In the genomic region with DNA sequence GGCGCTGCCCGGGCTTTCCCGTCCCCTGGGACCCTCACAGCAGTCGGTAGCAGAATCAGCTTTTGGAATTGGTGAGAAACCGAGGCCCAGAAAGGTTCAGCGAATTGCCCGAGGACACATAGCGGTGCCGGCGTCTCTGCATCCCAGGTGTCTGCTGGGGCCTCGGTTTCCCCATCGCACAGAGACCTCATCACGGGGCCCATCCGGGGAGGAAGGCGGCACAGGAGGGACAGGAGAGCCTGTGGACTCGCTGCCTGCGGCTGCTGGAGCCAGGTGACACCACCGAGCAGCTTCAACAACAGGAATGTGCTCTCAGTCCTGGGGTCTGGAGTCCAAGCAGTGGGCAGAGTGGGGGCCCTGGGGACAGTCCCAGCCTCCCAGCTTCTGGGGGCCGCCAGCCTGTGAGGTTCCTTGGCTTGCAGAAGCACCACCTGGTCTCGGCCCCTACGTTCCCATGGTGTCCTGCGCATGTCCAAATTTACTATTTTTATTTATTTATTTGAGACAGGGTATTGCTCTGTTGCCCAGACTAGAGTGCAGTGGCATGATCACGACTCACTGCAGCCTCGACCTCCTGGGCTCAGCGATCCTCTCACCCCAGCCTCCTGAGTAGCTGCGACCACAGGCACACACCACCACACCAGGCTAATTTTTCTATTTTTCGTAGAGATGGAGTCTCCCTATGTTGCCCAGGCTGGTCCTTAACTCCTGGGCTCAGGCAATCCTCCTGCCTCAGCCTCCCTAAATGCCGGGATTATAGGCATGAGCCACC, we compare ENCODE assay signal across 8 cellular contexts. TPM values are rescaled to one million over a fixed set of nuclear protein-coding genes. Genes with fewer than 3 reads are reported as not detected.
DNase-seq lines count a peak whose midpoint lies in the region; ATAC-seq, FAIRE-seq and TF ChIP-seq lines count a peak whose summit lies in the region.

No MANE protein-coding gene starts in this region.

- FAIRE-seq in H54 (lab: Jason Lieb, UNC) = no peak

- peak overlapping the region; percentile 60 for H2BK5ac ChIP-seq in neuronal stem cell (ENCODE audit: low read length)

- peaks cover 12% of the 10 kb centered on the region for H3K79me1 ChIP-seq in neuronal stem cell (ENCODE audit: low read depth, low read length)

- ATAC-seq in GM19455 (IDR thresholded peaks at IDR 0.05; ENCODE audit: unreplicated experiment) = no peak

- H2BK12ac ChIP-seq in neuronal stem cell (ENCODE audit: low read length) = peak overlapping the region; percentile 93

- H3K36me3 ChIP-seq in BLaER1 treated with 17β-estradiol and CSF1 and Interleukin-3, amounts not matched to agents 10 nM and 100 nM = peaks cover 18 to 32% (median 29%) of the 10 kb centered on the region in 11 experiments
- H3K36me3 ChIP-seq in MG63 (peaks cover 29% of the 10 kb centered on the region), neuronal stem cell (replicated peaks in 1 of 2; ENCODE audit: control insufficient read depth in 2 of 2, insufficient read depth in 2 of 2, low read length in 2 of 2) (peaks cover 7 to 24% of the 10 kb centered on the region in 2 donors)
- H3K36me3 ChIP-seq in effector memory CD4-positive, alpha-beta T cell (ENCODE audit: control insufficient read depth, insufficient read depth, low read length) = peaks cover 16% of the 10 kb centered on the region

- peak overlapping the region; percentile 98 for H2AFZ ChIP-seq in neuronal stem cell (ENCODE audit: low read length)

- H3K4ac ChIP-seq in neuronal stem cell (ENCODE audit: low read length) = peak overlapping the region; percentile 99

- H4K8ac ChIP-seq in neuronal stem cell (ENCODE audit: low read depth, low read length) = peak overlapping the region; percentile 97

- peaks cover 52 to 90% (median 87%) of the 10 kb centered on the region in 10 experiments for H3K4me1 ChIP-seq in BLaER1 treated with 17β-estradiol and CSF1 and Interleukin-3, amounts not matched to agents 10 nM and 100 nM
- H3K4me1 ChIP-seq in effector memory CD4-positive, alpha-beta T cell (ENCODE audit: control insufficient read depth, insufficient read depth, low read length, poor library complexity, severe bottlenecking) = peaks cover 22% of the 10 kb centered on the region
- peaks cover 11 to 26% of the 10 kb centered on the region in 2 donors for H3K4me1 ChIP-seq in neuronal stem cell (ENCODE audit: control insufficient read depth in 2 of 2, insufficient read depth in 1 of 2, low read depth in 1 of 2, low read length in 2 of 2)

- peak overlapping the region; percentile 97 for H3K18ac ChIP-seq in neuronal stem cell (ENCODE audit: low read length)

- peak overlapping the region; percentile 65 for H3K14ac ChIP-seq in neuronal stem cell (ENCODE audit: low read length)

- WGBS in neuronal stem cell (ENCODE audit: extremely low coverage in 2 of 2, insufficient read length in 2 of 2, insufficient replicate concordance in 1 of 2), 2 donors = no CpG with 5 or more reads among the region's 28 CpGs

- H4K20me1 ChIP-seq in BLaER1 treated with 17β-estradiol and CSF1 and Interleukin-3, amounts not matched to agents 10 nM and 100 nM = peaks cover 5 to 41% (median 25%) of the 10 kb centered on the region in 11 experiments; a peak in 19 of 22 replicates

- peak overlapping the region; percentile 63 to 94 (median 80) for H3K4me2 ChIP-seq in BLaER1 treated with 17β-estradiol and CSF1 and Interleukin-3, amounts not matched to agents 10 nM and 100 nM
- peak overlapping the region; percentile 81 for H3K4me2 ChIP-seq in neuronal stem cell (ENCODE audit: insufficient read depth, low read length, poor library complexity, severe bottlenecking)

- peak overlapping the region in 6 of 11 experiments; percentile 39 to 98 (median 58); a peak in 9 of 22 replicates for H3K9ac ChIP-seq in BLaER1 treated with 17β-estradiol and CSF1 and Interleukin-3, amounts not matched to agents 10 nM and 100 nM
- H3K9ac ChIP-seq in neuronal stem cell (ENCODE audit: low read depth, low read length, poor library complexity) = peak overlapping the region; percentile 50

- H3K27me3 ChIP-seq in BLaER1 treated with 17β-estradiol and CSF1 and Interleukin-3, amounts not matched to agents 10 nM and 100 nM = no peaks in the 10 kb centered on the region
- no peaks in the 10 kb centered on the region for H3K27me3 ChIP-seq in MG63
- no peaks in the 10 kb centered on the region for H3K27me3 ChIP-seq in effector memory CD4-positive, alpha-beta T cell (replicated peaks; ENCODE audit: control insufficient read depth, insufficient read depth, low read length, poor library complexity, severe bottlenecking)
- no peaks in the 10 kb centered on the region for H3K27me3 ChIP-seq in neuronal stem cell (ENCODE audit: control insufficient read depth in 3 of 3, insufficient read depth in 3 of 3, low read depth in 1 of 3, low read length in 3 of 3)

- peak overlapping the region; percentile 84 for H2BK120ac ChIP-seq in neuronal stem cell (ENCODE audit: low read depth, low read length)

- peak overlapping the region in 8 of 10 experiments; percentile 81 to 99 (median 97); a peak in 13 of 20 replicates for H3K4me3 ChIP-seq in BLaER1 treated with 17β-estradiol and CSF1 and Interleukin-3, amounts not matched to agents 10 nM and 100 nM
- peak overlapping the region; percentile 100 for H3K4me3 ChIP-seq in MG63
- H3K4me3 ChIP-seq in effector memory CD4-positive, alpha-beta T cell (ENCODE audit: insufficient read depth, low read depth, low read length, poor library complexity, severe bottlenecking) = peak overlapping the region; percentile 97
- peak overlapping the region; percentile 68 to 72 for H3K4me3 ChIP-seq in neuronal stem cell (ENCODE audit: low read length in 2 of 2)

- peak overlapping the region; percentile 94 for H3K23ac ChIP-seq in neuronal stem cell (ENCODE audit: low read depth, low read length, poor library complexity)

- no peak for DNase-seq in MG63
- DNase-seq in effector memory CD4-positive, alpha-beta T cell = no peak
- DNase-seq in neuronal stem cell (ENCODE audit: low spot score) = no peak
- no peak for DNase-seq in NCI-H1417 (lab: John Stamatoyannopoulos, UW)
- no peak for DNase-seq in H54 (ENCODE audit: insufficient read length, low spot score)
- DNase-seq in NCI-H748 treated with DMSO at 0.1 percent for 48 hours (lab: John Stamatoyannopoulos, UW) = no peak

- peak overlapping the region; percentile 99 for H2BK15ac ChIP-seq in neuronal stem cell (ENCODE audit: low read length)

- no peak overlapping the region for H4K91ac ChIP-seq in neuronal stem cell (ENCODE audit: low read depth, low read length, poor library complexity)

- peak overlapping the region; percentile 97 for H2AK5ac ChIP-seq in neuronal stem cell (ENCODE audit: low read depth, low read length)

- H3K9me3 ChIP-seq in BLaER1 treated with 17β-estradiol and CSF1 and Interleukin-3, amounts not matched to agents 10 nM and 100 nM (replicated peaks in 1 of 11) = no peaks in the 10 kb centered on the region
- H3K9me3 ChIP-seq in MG63 (no peaks in the 10 kb centered on the region), neuronal stem cell (replicated peaks in 1 of 2; ENCODE audit: control insufficient read depth in 2 of 2, insufficient read depth in 1 of 2, low read depth in 1 of 2, low read length in 2 of 2) (no peaks in the 10 kb centered on the region)
- H3K9me3 ChIP-seq in effector memory CD4-positive, alpha-beta T cell (ENCODE audit: control insufficient read depth, low read length) = no peaks in the 10 kb centered on the region

- peak overlapping the region in 8 of 11 experiments; percentile 38 to 99 (median 62); a peak in 15 of 22 replicates for H3K27ac ChIP-seq in BLaER1 treated with 17β-estradiol and CSF1 and Interleukin-3, amounts not matched to agents 10 nM and 100 nM
- H3K27ac ChIP-seq in effector memory CD4-positive, alpha-beta T cell (ENCODE audit: insufficient read depth, low read length, poor library complexity, severe bottlenecking) = peak overlapping the region; percentile 99
- no peak overlapping the region for H3K27ac ChIP-seq in neuronal stem cell (replicated peaks; ENCODE audit: low read length)

- no peak for TF ChIP-seq POLR2A in H54 (IDR thresholded peaks at IDR 0.05; ENCODE audit: low read depth, low read length)

RNA-seq across cellular contexts. Expression of gene COX19, which starts 0.5 kb away (rescaled TPM):
- 4.4 and 10.1 TPM in 2 replicates for total RNA-seq in MG63 (2014; rRNA removed; shearing (Covaris generic); ENCODE audit: low replicate concordance)
- 8.7 TPM for polyA plus RNA-seq in neuronal stem cell (2013, experiment 1 of 2)
- polyA plus RNA-seq in neuronal stem cell (2013, experiment 2 of 2) = 8.9 TPM

RNA-seq across cellular contexts. Expression of gene CYP2W1, which starts 7.1 kb away (rescaled TPM):
- not detected in 2 replicates for total RNA-seq in MG63 (2014; rRNA removed; shearing (Covaris generic); ENCODE audit: low replicate concordance)
- not detected for polyA plus RNA-seq in neuronal stem cell (2013, experiment 1 of 2)
- polyA plus RNA-seq in neuronal stem cell (2013, experiment 2 of 2) = not detected

RNA-seq across cellular contexts. Expression of gene ADAP1, which starts 21.4 kb away (rescaled TPM):
- 7.6 and 9.6 TPM in 2 replicates for total RNA-seq in MG63 (2014; rRNA removed; shearing (Covaris generic); ENCODE audit: low replicate concordance)
- 0.50 TPM for polyA plus RNA-seq in neuronal stem cell (2013, experiment 1 of 2)
- polyA plus RNA-seq in neuronal stem cell (2013, experiment 2 of 2) = 0.48 TPM
